In genomic region chr20:50115591-50116367, GRCh38 we compare ENCODE assay signal across 8 cellular contexts. TPM values are rescaled to one million over a fixed set of nuclear protein-coding genes. Genes with fewer than 3 reads are reported as not detected.
DNase-seq lines count a peak whose midpoint lies in the region; ATAC-seq and TF ChIP-seq lines count a peak whose summit lies in the region.

No MANE protein-coding gene starts in this region.

- no peaks in the 10 kb centered on the region for H3K27me3 ChIP-seq in SU-DHL-6 (ENCODE audit: low read length)
- H3K27me3 ChIP-seq in trophoblast cell (ENCODE audit: insufficient read depth, low read length) = no peaks in the 10 kb centered on the region
- H3K27me3 ChIP-seq in transverse colon = no peaks in the 10 kb centered on the region

- H2BK5ac ChIP-seq in trophoblast cell (ENCODE audit: low read depth, low read length, poor library complexity) = peak overlapping the region; percentile 18

- no peak overlapping the region for H3K23ac ChIP-seq in trophoblast cell (ENCODE audit: low read length)

- no peak overlapping the region for H2AK5ac ChIP-seq in trophoblast cell (ENCODE audit: low read length)

- H4K12ac ChIP-seq in trophoblast cell (ENCODE audit: low read depth, low read length) = no peak overlapping the region

- H2AFZ ChIP-seq in SU-DHL-6 (ENCODE audit: low read depth, low read length, severe bottlenecking) (peak overlapping the region; percentile 87), trophoblast cell (ENCODE audit: insufficient read depth, low read length, poor library complexity) (peak overlapping the region; percentile 37)

- peak overlapping the region; percentile 93 for H3K27ac Mint-ChIP-seq in activated naive CD8-positive, alpha-beta T cell treated with anti-CD3 and anti-CD28 coated beads, Interleukin-2, amount 50 U/mL, for 24 hours

- H3K79me2 ChIP-seq in SU-DHL-6 (ENCODE audit: insufficient read depth, low read length) (peaks cover 37% of the 10 kb centered on the region), trophoblast cell (ENCODE audit: control insufficient read depth, insufficient read depth, low read length, poor library complexity) (peaks cover 16% of the 10 kb centered on the region)

- H3K9ac ChIP-seq in SU-DHL-6 (ENCODE audit: low read length) (peak overlapping the region; percentile 68), trophoblast cell (ENCODE audit: low read length) (no peak overlapping the region)

- peak overlapping the region; percentile 50 for H3K4me3 ChIP-seq in GM12875 (ENCODE audit: low read depth, low read length)
- peak overlapping the region; percentile 89 for H3K4me3 ChIP-seq in SU-DHL-6 (ENCODE audit: insufficient read depth, low read length, poor library complexity, severe bottlenecking)
- no peak overlapping the region for H3K4me3 ChIP-seq in trophoblast cell (ENCODE audit: low read depth, low read length)
- H3K4me3 ChIP-seq in transverse colon = peak overlapping the region; percentile 1 to 59 (median 34)

- H3K18ac ChIP-seq in trophoblast cell (ENCODE audit: low read length) = no peak overlapping the region

- WGBS in trophoblast cell (ENCODE audit: extremely low coverage, insufficient coverage, insufficient read length) = no CpG with 5 or more reads among the region's 24 CpGs
- 0% methylated on average over 4 to 24 of the region's 24 CpGs for WGBS in transverse colon (ENCODE audit: low coverage in 1 of 2), 2 donors

- no peaks in the 10 kb centered on the region for H3K27me3 Mint-ChIP-seq in activated naive CD8-positive, alpha-beta T cell treated with anti-CD3 and anti-CD28 coated beads, Interleukin-2, amount 50 U/mL, for 24 hours

- H3K9me2 ChIP-seq in SU-DHL-6 (replicated peaks; ENCODE audit: insufficient read depth, low read length) = no peaks in the 10 kb centered on the region

- H2BK12ac ChIP-seq in trophoblast cell (ENCODE audit: low read length) = no peak overlapping the region

- peaks cover 11% of the 10 kb centered on the region for H3K36me3 Mint-ChIP-seq in activated naive CD8-positive, alpha-beta T cell treated with anti-CD3 and anti-CD28 coated beads, Interleukin-2, amount 50 U/mL, for 24 hours (ENCODE audit: low read depth)

- peaks cover 49% of the 10 kb centered on the region for H3K4me1 Mint-ChIP-seq in activated naive CD8-positive, alpha-beta T cell treated with anti-CD3 and anti-CD28 coated beads, Interleukin-2, amount 50 U/mL, for 24 hours

- no peak overlapping the region for H2BK120ac ChIP-seq in trophoblast cell (ENCODE audit: insufficient read depth, low read length, poor library complexity)

- peaks cover 12 to 22% of the 10 kb centered on the region in 2 experiments for H3K4me1 ChIP-seq in trophoblast cell (ENCODE audit: control insufficient read depth in 1 of 2, insufficient read depth in 2 of 2, low read length in 2 of 2)
- peaks cover 26 to 41% (median 38%) of the 10 kb centered on the region in 4 donors for H3K4me1 ChIP-seq in transverse colon

- H3F3A ChIP-seq in SU-DHL-6 (ENCODE audit: insufficient read depth) = peaks cover 14% of the 10 kb centered on the region

- no peak overlapping the region for H3K4ac ChIP-seq in trophoblast cell (ENCODE audit: low read depth, low read length)

- no peak for TF ChIP-seq POLR2A in transverse colon (IDR thresholded peaks at IDR 0.05)

- H4K8ac ChIP-seq in trophoblast cell (ENCODE audit: low read depth, low read length) = peak overlapping the region; percentile 26

- peak; percentile 85 to 94 (median 88) for DNase-seq in NCI-H1417 (lab: John Stamatoyannopoulos, UW)
- DNase-seq in activated naive CD8-positive, alpha-beta T cell treated with anti-CD3 and anti-CD28 coated beads, Interleukin-2, amount 50 U/mL, for 24 hours = peak; percentile 91
- DNase-seq in cardiac septum (ENCODE audit: low spot score) = peak; percentile 98
- peak; percentile 95 to 96 for DNase-seq in trophoblast cell
- peak; percentile 98 for DNase-seq in transverse colon

- intact Hi-C loops in cardiac septum (cut with DNase I) = no loop called here
- intact Hi-C loops in transverse colon (cut with DNase I; ENCODE audit: low total_unique reads) = no loop called here

- no peaks in the 10 kb centered on the region for H3K36me3 ChIP-seq in SU-DHL-6 (ENCODE audit: low read length)
- peaks cover 0 to 2% of the 10 kb centered on the region in 2 experiments for H3K36me3 ChIP-seq in trophoblast cell (ENCODE audit: control insufficient read depth in 1 of 2, insufficient read depth in 2 of 2, low read length in 2 of 2)
- no peaks in the 10 kb centered on the region for H3K36me3 ChIP-seq in transverse colon

- ATAC-seq in HG02763 (IDR thresholded peaks at IDR 0.05; ENCODE audit: unreplicated experiment) = peak; percentile 71
- peak; percentile 87 for ATAC-seq in activated naive CD8-positive, alpha-beta T cell treated with anti-CD3 and anti-CD28 coated beads, Interleukin-2, amount 50 U/mL, for 24 hours

- TF ChIP-seq CTCF in GM12875 (IDR thresholded peaks at IDR 0.05; ENCODE audit: borderline replicate concordance, insufficient read depth, low read depth, low read length) (no peak), SU-DHL-6 (IDR thresholded peaks at IDR 0.05; ENCODE audit: insufficient read depth, low read length, poor library complexity, severe bottlenecking) (no peak), transverse colon (IDR thresholded peaks at IDR 0.05) (no peak)

- no peak overlapping the region for H3K14ac ChIP-seq in trophoblast cell (ENCODE audit: low read length)

- peaks cover 5% of the 10 kb centered on the region; the same call in 1 of the 2 replicates for H4K20me1 ChIP-seq in SU-DHL-6 (ENCODE audit: low read depth, low read length)

- peak overlapping the region; percentile 47 for H4K91ac ChIP-seq in trophoblast cell (ENCODE audit: low read depth, low read length)

- H3K27ac ChIP-seq in SU-DHL-6 (ENCODE audit: low read depth, low read length) (peak overlapping the region; percentile 28; the same call in 1 of the 2 replicates), trophoblast cell (ENCODE audit: low read depth, low read length) (no peak overlapping the region), transverse colon (peak overlapping the region; percentile 77 to 99 (median 83))

- H3K9me3 Mint-ChIP-seq in activated naive CD8-positive, alpha-beta T cell treated with anti-CD3 and anti-CD28 coated beads, Interleukin-2, amount 50 U/mL, for 24 hours = no peaks in the 10 kb centered on the region

- TF ChIP-seq EP300 in transverse colon (IDR thresholded peaks at IDR 0.05; ENCODE audit: low read depth) = no peak

- in situ Hi-C loops in transverse colon (cut with MboI; ENCODE audit: low pct_ligation_motif_present in 1 of 4, low pct_unique_long_range_greater_than_20kb in 1 of 4, low sequenced_read_pairs in 3 of 4) = no loop called here

- H3K4me2 ChIP-seq in SU-DHL-6 (ENCODE audit: low read depth, low read length, poor library complexity, severe bottlenecking) (peak overlapping the region; percentile 91), trophoblast cell (ENCODE audit: low read length) (peak overlapping the region; percentile 66)

- H3K79me1 ChIP-seq in trophoblast cell (ENCODE audit: low read length) = peaks cover 21% of the 10 kb centered on the region

- H3K4me3 Mint-ChIP-seq in activated naive CD8-positive, alpha-beta T cell treated with anti-CD3 and anti-CD28 coated beads, Interleukin-2, amount 50 U/mL, for 24 hours = peak overlapping the region; percentile 100

- no peaks in the 10 kb centered on the region for H3K9me3 ChIP-seq in SU-DHL-6 (ENCODE audit: insufficient read depth, low read length)
- no peaks in the 10 kb centered on the region for H3K9me3 ChIP-seq in trophoblast cell (ENCODE audit: insufficient read depth, low read depth, low read length)
- no peaks in the 10 kb centered on the region for H3K9me3 ChIP-seq in transverse colon

RNA-seq across cellular contexts. Expression of gene UBE2V1, which starts 2.8 kb away (rescaled TPM):
- total RNA-seq in cardiac septum (70.3 TPM), transverse colon (100 to 1,000 TPM in 1 of 4 donors, 10 to 100 TPM in 3; 23.7 to 104 (median 62.8) TPM)
- 238 and 250 TPM in 2 replicates for polyA plus RNA-seq in trophoblast cell (2013)

RNA-seq across cellular contexts. Expression of gene PEDS1, which starts 37.7 kb away (rescaled TPM):
- total RNA-seq in cardiac septum (15.2 TPM), transverse colon (10 to 100 TPM in 3 of 4 donors, 1 to 10 TPM in 1; 9.6 to 30.9 (median 23.2) TPM)
- polyA plus RNA-seq in trophoblast cell (2013) = 132 and 134 TPM in 2 replicates
